In genomic region chr17:81338301-81339179, GRCh38 we compare ENCODE assay signal across 12 cellular contexts. TPM values are rescaled to one million over a fixed set of nuclear protein-coding genes. Genes with fewer than 3 reads are reported as not detected.
DNase-seq lines count a peak whose midpoint lies in the region; ATAC-seq and TF ChIP-seq lines count a peak whose summit lies in the region.
"Had no signal": no experiment of that assay in that cellular context is flagged by ENCODE, and none has a peak within 500 bp of the region (broad histone marks: within the 10 kb centered on the region; RNA-seq: fewer than 3 reads in every experiment).

No MANE protein-coding gene starts in this region.

- peak overlapping the region; percentile 96 for H3K4me2 ChIP-seq in BLaER1

- H3K4me1 Mint-ChIP-seq in osteocyte (ENCODE audit: unreplicated experiment), result peaks cover 43% of the 10 kb centered on the region

- H3K27ac ChIP-seq in BLaER1, result peak overlapping the region; percentile 56
- peak overlapping the region in 3 of 4 donors; percentile 99 for H3K27ac ChIP-seq in gastroesophageal sphincter

- H3K36me3 ChIP-seq in BLaER1 (peaks cover 30% of the 10 kb centered on the region), gastroesophageal sphincter (no peaks in the 10 kb centered on the region)

- H3K4me3 Mint-ChIP-seq in osteocyte (ENCODE audit: unreplicated experiment), result no peak overlapping the region
- H3K4me3 Mint-ChIP-seq: activated CD8-positive, alpha-beta T cell treated with anti-CD3 and anti-CD28 coated beads, Interleukin-2, amount 10 ng/mL, durations not matched to agents 7 days and 5 days; activated naive CD8-positive, alpha-beta T cell treated with anti-CD3 and anti-CD28 coated beads, Interleukin-2, amount 50 U/mL, for 24 hours; B cell; T-cell had no signal

- no peaks in the 10 kb centered on the region for H3K27me3 Mint-ChIP-seq in osteocyte (ENCODE audit: unreplicated experiment)

- no peak for TF ChIP-seq POLR2A in gastroesophageal sphincter (IDR thresholded peaks at IDR 0.05)

- no peak overlapping the region for H3K4me3 ChIP-seq in BLaER1
- no peak overlapping the region for H3K4me3 ChIP-seq in gastroesophageal sphincter

- no peak for TF ChIP-seq EP300 in gastroesophageal sphincter (IDR thresholded peaks at IDR 0.05)

- peaks cover 30% of the 10 kb centered on the region; the same call in 1 of the 2 replicates for H3K27me3 ChIP-seq in BLaER1
- H3K27me3 ChIP-seq in gastroesophageal sphincter, result no peaks in the 10 kb centered on the region

- H3K27ac Mint-ChIP-seq in osteocyte (ENCODE audit: unreplicated experiment), result peak overlapping the region; percentile 86
- H3K27ac Mint-ChIP-seq: activated CD8-positive, alpha-beta T cell treated with anti-CD3 and anti-CD28 coated beads, Interleukin-2, amount 10 ng/mL, durations not matched to agents 7 days and 5 days; B cell had no signal

- H3K4me1 ChIP-seq in BLaER1, result peaks cover 83% of the 10 kb centered on the region
- H3K4me1 ChIP-seq in gastroesophageal sphincter, result peaks cover 0 to 91% (median 33%) of the 10 kb centered on the region in 3 donors

- no peak for TF ChIP-seq CTCF in gastroesophageal sphincter (IDR thresholded peaks at IDR 0.05)
- no peak for TF ChIP-seq CTCF in osteocyte (IDR thresholded peaks at IDR 0.05)

- DNase-seq in SK-N-DZ (ENCODE audit: low spot score) (peak; percentile 42), osteocyte (ENCODE audit: extremely low spot score, unreplicated experiment) (no peak)
- DNase-seq in stimulated activated naive CD4-positive, alpha-beta T cell (lab: John Stamatoyannopoulos, UW), result no peak
- DNase-seq: activated CD8-positive, alpha-beta T cell treated with anti-CD3 and anti-CD28 coated beads, Interleukin-2, amount 10 ng/mL, durations not matched to agents 7 days and 5 days; activated naive CD8-positive, alpha-beta T cell treated with anti-CD3 and anti-CD28 coated beads, Interleukin-2, amount 50 U/mL, for 24 hours; T-cell had no signal

- peaks cover 12% of the 10 kb centered on the region for H3K36me3 Mint-ChIP-seq in osteocyte (ENCODE audit: unreplicated experiment)
- H3K36me3 Mint-ChIP-seq: T-cell had no signal

- WGBS in gastroesophageal sphincter (ENCODE audit: low coverage in 1 of 2), 2 donors, result 73 to 77% methylated on average over 2 to 6 of the region's 17 CpGs

- peaks cover 94% of the 10 kb centered on the region for H4K20me1 ChIP-seq in BLaER1

- no peak for ATAC-seq in gastroesophageal sphincter
- no peak for ATAC-seq in HG03432 (IDR thresholded peaks at IDR 0.05; ENCODE audit: unreplicated experiment)
- ATAC-seq in HG03565 (IDR thresholded peaks at IDR 0.05; ENCODE audit: unreplicated experiment), result no peak
- no peak for ATAC-seq in GM21737 (IDR thresholded peaks at IDR 0.05; ENCODE audit: unreplicated experiment)
- ATAC-seq: activated CD8-positive, alpha-beta T cell treated with anti-CD3 and anti-CD28 coated beads, Interleukin-2, amount 10 ng/mL, durations not matched to agents 7 days and 5 days; activated naive CD8-positive, alpha-beta T cell treated with anti-CD3 and anti-CD28 coated beads, Interleukin-2, amount 50 U/mL, for 24 hours; T-cell had no signal

- H3K9me3 Mint-ChIP-seq in osteocyte (ENCODE audit: unreplicated experiment), result no peaks in the 10 kb centered on the region
- H3K9me3 Mint-ChIP-seq: activated naive CD8-positive, alpha-beta T cell treated with anti-CD3 and anti-CD28 coated beads, Interleukin-2, amount 50 U/mL, for 24 hours; T-cell had no signal

- H3K9me3 ChIP-seq in BLaER1 (no peaks in the 10 kb centered on the region), gastroesophageal sphincter (no peaks in the 10 kb centered on the region)

- H3K9ac ChIP-seq in BLaER1, result peak overlapping the region; percentile 54; the same call in 1 of the 2 replicates

RNA-seq across cellular contexts. Expression of gene SLC38A10, which starts 43.4 kb away (rescaled TPM):
- 37.0 and 51.8 TPM in 2 replicates for polyA plus RNA-seq in SK-N-DZ (2014; cell fraction: cytosol; rRNA removed)
- 68.3 and 105 TPM in 2 replicates for polyA plus RNA-seq in SK-N-DZ (2014; cell fraction: nucleus; rRNA removed)
- total RNA-seq in gastroesophageal sphincter, result 10 to 100 TPM; 70.5 to 99.6 (median 81.8) TPM
- total RNA-seq in osteocyte, result 120 TPM in 2 replicates

RNA-seq across cellular contexts. Expression of gene BAHCC1, which starts 56.7 kb away (rescaled TPM):
- polyA plus RNA-seq in SK-N-DZ (2014; cell fraction: cytosol; rRNA removed), result 6.6 and 15.1 TPM in 2 replicates
- 33.7 and 55.3 TPM in 2 replicates for polyA plus RNA-seq in SK-N-DZ (2014; cell fraction: nucleus; rRNA removed)
- 10 to 100 TPM; 17.5 to 34.3 (median 19.5) TPM for total RNA-seq in gastroesophageal sphincter
- total RNA-seq in osteocyte, result 55.7 and 57.0 TPM in 2 replicates
